9 cellular contexts compared by ENCODE assay signal in genomic region chr16:58004736-58005135, GRCh38. TPM values are rescaled to one million over a fixed set of nuclear protein-coding genes. Genes with fewer than 3 reads are reported as not detected.
"Had no signal": no experiment of that assay in that cellular context is flagged by ENCODE, and none has a peak within 500 bp of the region (broad histone marks: within the 10 kb centered on the region; RNA-seq: fewer than 3 reads in every experiment).

No MANE protein-coding gene starts in this region.

RNA-seq across cellular contexts. Expression of gene CNGB1, which starts 33.8 kb away (rescaled TPM):
- total RNA-seq: activated CD4-positive, alpha-beta T cell treated with anti-CD3 and anti-CD28 coated beads, Interleukin-2, amount 10 ng/mL, durations not matched to agents 7 days and 5 days; activated naive CD8-positive, alpha-beta T cell treated with anti-CD3 and anti-CD28 coated beads for 36 hours; activated T-cell treated with anti-CD3 and anti-CD28 coated beads, Interleukin-2, amount 50 U/mL, for 72 hours; fibroblast of villous mesenchyme; omental fat pad; progenitor cell of endocrine pancreas; sciatic nerve; SK-MEL-5 had no signal
- polyA plus RNA-seq: immature natural killer cell had no signal
